In genomic region chrX:111506826-111507225, GRCh38 we compare ENCODE assay signal across 6 cellular contexts. TPM values are rescaled to one million over a fixed set of nuclear protein-coding genes. Genes with fewer than 3 reads are reported as not detected.
"Had no signal": no experiment of that assay in that cellular context is flagged by ENCODE, and none has a peak within 500 bp of the region (broad histone marks: within the 10 kb centered on the region; RNA-seq: fewer than 3 reads in every experiment).

No MANE protein-coding gene starts in this region.

- H3K4me2 ChIP-seq: GM23338 had no signal

- H3K27ac Mint-ChIP-seq: GM23338, H9 had no signal

- DNase-seq: H9, HCEC 1CT, IMR-90 had no signal

- ATAC-seq: GM23338, K562 had no signal

- H2AFZ ChIP-seq: GM23338 had no signal

- H3K4me3 ChIP-seq: GM23338, K562 had no signal

- H3K9me3 Mint-ChIP-seq: GM23338, H9 had no signal

- H3K4me3 Mint-ChIP-seq: GM23338, H9 had no signal

RNA-seq across cellular contexts. Expression of gene SERTM2, which starts 4.6 kb away (rescaled TPM):
- total RNA-seq: HT-29 had no signal
